In the genomic region with DNA sequence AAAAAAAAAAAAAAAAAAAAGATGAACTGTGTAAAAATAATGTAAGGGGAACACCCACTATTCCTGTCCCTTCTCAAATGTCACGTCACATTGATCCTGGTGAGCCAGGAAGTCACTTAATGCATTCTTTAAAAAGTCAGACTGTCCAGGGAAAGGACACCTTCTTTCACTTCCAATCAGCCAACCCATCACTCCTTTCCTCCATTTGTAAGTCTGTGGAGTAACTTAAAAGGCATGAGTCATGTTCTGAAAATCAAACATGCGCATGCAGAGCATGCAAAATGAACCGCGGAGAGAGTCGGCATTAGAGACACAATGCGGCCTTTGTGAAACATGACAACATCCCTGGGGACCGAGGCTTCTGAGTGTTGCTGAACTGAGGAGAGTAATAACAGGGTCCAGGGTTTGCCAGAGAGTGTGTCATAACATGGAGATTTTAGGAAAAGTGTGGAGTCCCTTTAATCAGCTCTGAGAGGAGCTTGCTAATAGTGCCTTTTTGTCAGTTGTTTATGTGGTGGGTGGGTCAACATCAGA, we compare ENCODE assay signal across 9 cellular contexts.
DNase-seq lines count a peak whose midpoint lies in the region; ATAC-seq and FAIRE-seq lines count a peak whose summit lies in the region.
"Had no signal": no experiment of that assay in that cellular context is flagged by ENCODE, and none has a peak within 500 bp of the region (broad histone marks: within the 10 kb centered on the region; RNA-seq: fewer than 3 reads in every experiment).

No MANE protein-coding gene starts in this region.

- H3K27me3 ChIP-seq in iPS-20b (ENCODE audit: insufficient read depth, low read length) = no peaks in the 10 kb centered on the region

- no peak overlapping the region for H3K4me3 Mint-ChIP-seq in activated T-cell treated with anti-CD3 and anti-CD28 coated beads, Interleukin-2, amount 50 U/mL, for 72 hours
- H3K4me3 Mint-ChIP-seq: T-helper 1 cell treated with Interleukin-12 subunit alpha and Interleukin-12 subunit beta and Interleukin-4 antibody, amounts not matched to agents 30 μg/mL and 1 μg/mL, for 36 hours had no signal

- no peaks in the 10 kb centered on the region for H3K9me3 Mint-ChIP-seq in activated T-cell treated with anti-CD3 and anti-CD28 coated beads, Interleukin-2, amount 50 U/mL, for 72 hours
- H3K9me3 Mint-ChIP-seq: T-helper 1 cell treated with Interleukin-12 subunit alpha and Interleukin-12 subunit beta and Interleukin-4 antibody, amounts not matched to agents 30 μg/mL and 1 μg/mL, for 36 hours had no signal

- FAIRE-seq in urothelium cell line (lab: Jason Lieb, UNC) = peak; percentile 30

- H3K36me3 ChIP-seq in iPS-20b (ENCODE audit: insufficient read depth, low read depth, low read length) = no peaks in the 10 kb centered on the region

- peaks cover 56% of the 10 kb centered on the region for H3K4me1 ChIP-seq in iPS-20b (ENCODE audit: insufficient read depth, low read length)

- no peak overlapping the region for H3K27ac Mint-ChIP-seq in activated T-cell treated with anti-CD3 and anti-CD28 coated beads, Interleukin-2, amount 50 U/mL, for 72 hours
- H3K27ac Mint-ChIP-seq: T-helper 1 cell treated with Interleukin-12 subunit alpha and Interleukin-12 subunit beta and Interleukin-4 antibody, amounts not matched to agents 30 μg/mL and 1 μg/mL, for 36 hours had no signal

- peak overlapping the region; percentile 53 for H3K4me3 ChIP-seq in iPS-20b (ENCODE audit: low read length)

- H3K9ac ChIP-seq in iPS-20b (ENCODE audit: low read depth, low read length) = peak overlapping the region; percentile 55; the same call in 1 of the 2 replicates

- peak; percentile 56 for ATAC-seq in GM19328 (IDR thresholded peaks at IDR 0.05; ENCODE audit: unreplicated experiment)
- peak; percentile 97 for ATAC-seq in HG03342 (IDR thresholded peaks at IDR 0.05; ENCODE audit: unreplicated experiment)
- ATAC-seq in activated T-cell treated with anti-CD3 and anti-CD28 coated beads, Interleukin-2, amount 50 U/mL, for 72 hours (replicated peaks in 1 of 2) = no peak

- H3K27me3 Mint-ChIP-seq in activated T-cell treated with anti-CD3 and anti-CD28 coated beads, Interleukin-2, amount 50 U/mL, for 72 hours (ENCODE audit: low read depth) = peaks cover 17% of the 10 kb centered on the region

- no peaks in the 10 kb centered on the region for H3K9me3 ChIP-seq in iPS-20b (ENCODE audit: insufficient read depth, low read depth, low read length)

- no peaks in the 10 kb centered on the region for H3K4me1 Mint-ChIP-seq in activated T-cell treated with anti-CD3 and anti-CD28 coated beads, Interleukin-2, amount 50 U/mL, for 72 hours (ENCODE audit: low read depth)

- peak overlapping the region; percentile 73 for H3K27ac ChIP-seq in iPS-20b (ENCODE audit: low read length)

- DNase-seq in amygdala (lab: John Stamatoyannopoulos, UW) = peak in 53 of 56 donors; percentile 9 to 92 (median 66)
- DNase-seq in urothelium cell line (ENCODE audit: low spot score) = peak; percentile 81
- no peak for DNase-seq in CD1c-positive myeloid dendritic cell (ENCODE audit: extremely low spot score)
- DNase-seq in activated T-cell treated with anti-CD3 and anti-CD28 coated beads, Interleukin-2, amount 50 U/mL, for 72 hours = no peak
- DNase-seq in hepatic stellate cell (ENCODE audit: low spot score) = no peak

- no peaks in the 10 kb centered on the region for H3K36me3 Mint-ChIP-seq in activated T-cell treated with anti-CD3 and anti-CD28 coated beads, Interleukin-2, amount 50 U/mL, for 72 hours (ENCODE audit: insufficient read depth in 2 of 2)

Comparison
In these comparisons a context has a peak if more than half of its experiments do, and no peak if none do; other contexts are left out.
1. ATAC-seq: peak in GM19328 (single experiment) and HG03342 (single experiment); none in activated T-cell treated with anti-CD3 and anti-CD28 coated beads, Interleukin-2, amount 50 U/mL, for 72 hours (0 of 2).
2. DNase-seq: peak in amygdala (53 of 56) and urothelium cell line (single experiment); none in CD1c-positive myeloid dendritic cell (single experiment), activated T-cell treated with anti-CD3 and anti-CD28 coated beads, Interleukin-2, amount 50 U/mL, for 72 hours (0 of 2) and hepatic stellate cell (single experiment).